Comparison of ENCODE assay signal across 8 cellular contexts in genomic region chr19:17948474-17948966, GRCh38. TPM values are rescaled to one million over a fixed set of nuclear protein-coding genes. Genes with fewer than 3 reads are reported as not detected.
DNase-seq lines count a peak whose midpoint lies in the region; ATAC-seq, FAIRE-seq and TF ChIP-seq lines count a peak whose summit lies in the region.

No MANE protein-coding gene starts in this region.

- peak overlapping the region; percentile 94 for H3K4me2 ChIP-seq in GM23338
- peak overlapping the region; percentile 47 for H3K4me2 ChIP-seq in HepG2 (ENCODE audit: low read depth, low read length)

- H3K27ac ChIP-seq in 22Rv1 (peak overlapping the region; percentile 54), GM23338 (ENCODE audit: low read depth) (no peak overlapping the region), HepG2 (ENCODE audit: extremely low read length, insufficient read depth, low read length) (no peak overlapping the region)

- TF ChIP-seq EP300 in HepG2 (IDR thresholded peaks at IDR 0.05; ENCODE audit: low read depth in 2 of 2, low read length in 2 of 2) (no peak), HepG2 (CRISPR knock-in tag; IDR thresholded peaks at IDR 0.05; ENCODE audit: borderline replicate concordance) (no peak)

- H3K27me3 ChIP-seq in GM23338 (ENCODE audit: insufficient read depth) (peaks cover 49% of the 10 kb centered on the region), HepG2 (ENCODE audit: control insufficient read depth in 1 of 2, insufficient read depth in 2 of 2, low read length in 2 of 2) (peaks cover 27 to 50% of the 10 kb centered on the region in 2 experiments)

- TF ChIP-seq POLR2A in HepG2 (IDR thresholded peaks at IDR 0.05; ENCODE audit: insufficient read depth in 1 of 2, low read depth in 2 of 2, low read length in 2 of 2) = no peak

- H3K9me3 ChIP-seq in HepG2 (ENCODE audit: low read length) = no peaks in the 10 kb centered on the region

- no peaks in the 10 kb centered on the region for H3K36me3 ChIP-seq in GM23338 (ENCODE audit: insufficient read depth)
- H3K36me3 ChIP-seq in HepG2 (replicated peaks in 1 of 2; ENCODE audit: control insufficient read depth in 1 of 2, insufficient read depth in 2 of 2, low read length in 2 of 2) = no peaks in the 10 kb centered on the region

- 7% methylated on average over 21 of the region's 21 CpGs for WGBS in HepG2 (ENCODE audit: low lambda C conversion rate)

- TF ChIP-seq CTCF in 22Rv1 (IDR thresholded peaks at IDR 0.05) (no peak), GM23338 (conservative IDR thresholded peaks at IDR 0.05; ENCODE audit: low read depth in 2 of 2) (no peak), HepG2 (CRISPR knock-in tag; IDR thresholded peaks at IDR 0.05) (no peak)

- peaks cover 21% of the 10 kb centered on the region for H3F3A ChIP-seq in GM23338 (replicated peaks; ENCODE audit: low read depth)

- H3K36me3 Mint-ChIP-seq in GM23338 (ENCODE audit: low read depth) = no peaks in the 10 kb centered on the region; the same call in 2 of the 3 replicates
- no peaks in the 10 kb centered on the region for H3K36me3 Mint-ChIP-seq in activated CD4-positive, alpha-beta memory T cell treated with anti-CD3 and anti-CD28 coated beads, Interleukin-2, amount 10 ng/mL, durations not matched to agents 7 days and 5 days (ENCODE audit: low read depth)

- POLR2A ChIA-PET in activated CD4-positive, alpha-beta memory T cell treated with anti-CD3 and anti-CD28 coated beads, Interleukin-2, amount 10 ng/mL, durations not matched to agents 7 days and 5 days (lab: Charles Lee) = interaction anchor here (1.0 to 2.1 kb wide), 2 partner anchors 16 to 52 kb away, joined by 3 to 10 read pairs; partner anchors contain the start of gene CCDC124
- POLR2A ChIA-PET in HepG2 (lab: Yijun Ruan, JAX) = interaction anchor here (0.9 kb wide), 1 partner anchor 16 kb away, joined by 3 read pairs; the partner anchor contains the start of gene CCDC124

- H3K4me3 Mint-ChIP-seq in GM23338 = peak overlapping the region; percentile 76
- peak overlapping the region; percentile 52 for H3K4me3 Mint-ChIP-seq in activated CD4-positive, alpha-beta memory T cell treated with anti-CD3 and anti-CD28 coated beads, Interleukin-2, amount 10 ng/mL, durations not matched to agents 7 days and 5 days

- no peak overlapping the region for H3K9ac ChIP-seq in HepG2 (ENCODE audit: insufficient read depth, low read depth, low read length)

- H3K79me2 ChIP-seq in GM23338 (replicated peaks; ENCODE audit: insufficient read depth) = no peaks in the 10 kb centered on the region
- H3K79me2 ChIP-seq in HepG2 (ENCODE audit: insufficient read depth, low read length) = no peaks in the 10 kb centered on the region

- peaks cover 30% of the 10 kb centered on the region; the same call in 1 of the 2 replicates for H3K4me1 ChIP-seq in GM23338 (ENCODE audit: insufficient read depth)
- H3K4me1 ChIP-seq in HepG2 (ENCODE audit: insufficient read depth, low read length) = peaks cover 56% of the 10 kb centered on the region

- CTCF ChIA-PET in activated CD4-positive, alpha-beta memory T cell treated with anti-CD3 and anti-CD28 coated beads, Interleukin-2, amount 10 ng/mL, durations not matched to agents 7 days and 5 days (lab: Charles Lee) = interaction anchor here (2.8 to 6.8 kb wide), 3 partner anchors 10 to 47 kb away, joined by 16 to 55 read pairs (median 17); partner anchors contain the start of gene CCDC124
- CTCF ChIA-PET in HepG2 (lab: Yijun Ruan, JAX; ENCODE audit: low intra/inter-chr PET ratio, low total read pairs) = no interaction called here

- H3K27me3 Mint-ChIP-seq in GM23338 (ENCODE audit: insufficient read depth, low read depth, poor library complexity) = peaks cover 67% of the 10 kb centered on the region
- H3K27me3 Mint-ChIP-seq in activated CD4-positive, alpha-beta memory T cell treated with anti-CD3 and anti-CD28 coated beads, Interleukin-2, amount 10 ng/mL, durations not matched to agents 7 days and 5 days = peaks cover 44% of the 10 kb centered on the region

- H2AFZ ChIP-seq in GM23338 (no peak overlapping the region), HepG2 (ENCODE audit: low read length) (no peak overlapping the region)

- DNase-seq in GM23338 (ENCODE audit: low spot score) (peak; percentile 82), HepG2 (ENCODE audit: low spot score) (no peak), NCI-H2029 (lab: John Stamatoyannopoulos, UW) (no peak)
- no peak for DNase-seq in activated CD4-positive, alpha-beta memory T cell treated with anti-CD3 and anti-CD28 coated beads, Interleukin-2, amount 10 ng/mL, durations not matched to agents 7 days and 5 days
- DNase-seq in NK-92 treated with Interleukin-12 subunit alpha and Interleukin-12 subunit beta, amount 100 ng/mL, for 24 hours (lab: John Stamatoyannopoulos, UW) = no peak

- H3K4me3 ChIP-seq in GM23338 = peak overlapping the region; percentile 72
- peak overlapping the region; percentile 52 to 67 (median 55); a peak in 4 of 6 replicates for H3K4me3 ChIP-seq in HepG2 (replicated peaks in 1 of 3; ENCODE audit: insufficient read depth in 1 of 3, low read depth in 2 of 3, low read length in 3 of 3)

- BruUV-seq in HepG2 (replicated peaks; lab: Mats Ljungman, UMichigan) = no TSS peak

- no peaks in the 10 kb centered on the region for H3K9me2 ChIP-seq in GM23338 (ENCODE audit: insufficient read depth)

- no peak overlapping the region for H3K27ac Mint-ChIP-seq in GM23338
- H3K27ac Mint-ChIP-seq in activated CD4-positive, alpha-beta memory T cell treated with anti-CD3 and anti-CD28 coated beads, Interleukin-2, amount 10 ng/mL, durations not matched to agents 7 days and 5 days = no peak overlapping the region

- H4K20me1 ChIP-seq in GM23338 (replicated peaks; ENCODE audit: insufficient read depth) = no peaks in the 10 kb centered on the region
- no peaks in the 10 kb centered on the region for H4K20me1 ChIP-seq in HepG2 (ENCODE audit: insufficient read depth, low read length)

- intact Hi-C loops in HepG2 (cut with micrococcal nuclease; ENCODE audit: unreplicated experiment) = no loop called here

- in situ Hi-C loops in HepG2 (cut with HindIII; ENCODE audit: extremely low pct_ligation_motif_present, low pct_unique_long_range_greater_than_20kb) = loop anchor here (25.0 kb wide), 1 partner anchor 114 kb away; no protein-coding TSS in a partner anchor

- TF ChIP-seq RAD21 in HepG2 (CRISPR knock-in tag; IDR thresholded peaks at IDR 0.05) = no peak

- ATAC-seq in GM23338 = no peak; the same call in 1 of the 3 replicates
- no peak for ATAC-seq in HepG2
- no peak for ATAC-seq in HG02852 (IDR thresholded peaks at IDR 0.05; ENCODE audit: unreplicated experiment)
- ATAC-seq in GM19455 (IDR thresholded peaks at IDR 0.05; ENCODE audit: unreplicated experiment) = no peak

- H3K4me1 Mint-ChIP-seq in GM23338 = peaks cover 31% of the 10 kb centered on the region
- H3K4me1 Mint-ChIP-seq in activated CD4-positive, alpha-beta memory T cell treated with anti-CD3 and anti-CD28 coated beads, Interleukin-2, amount 10 ng/mL, durations not matched to agents 7 days and 5 days = peaks cover 38% of the 10 kb centered on the region

- H3K9me3 Mint-ChIP-seq in GM23338 = no peaks in the 10 kb centered on the region
- no peaks in the 10 kb centered on the region for H3K9me3 Mint-ChIP-seq in activated CD4-positive, alpha-beta memory T cell treated with anti-CD3 and anti-CD28 coated beads, Interleukin-2, amount 10 ng/mL, durations not matched to agents 7 days and 5 days

- FAIRE-seq in HepG2 (lab: Jason Lieb, UNC) = no peak

RNA-seq across cellular contexts. Expression of gene CCDC124, which starts 15.7 kb away (rescaled TPM):
- total RNA-seq in GM23338 (2014; rRNA removed; shearing (Covaris generic)) = 55.0 and 56.0 TPM in 2 replicates
- polyA plus RNA-seq in GM23338 (2016; fragmentation: Nextera tagmentation; extraction: Ambion mirVana) (182 and 194 TPM in 2 replicates), HepG2 (2011; rRNA removed) (20.3 and 24.8 TPM in 2 replicates)
- total RNA-seq in activated CD4-positive, alpha-beta memory T cell treated with anti-CD3 and anti-CD28 coated beads, Interleukin-2, amount 10 ng/mL, durations not matched to agents 7 days and 5 days = 10 to 100 TPM; 59.3 to 60.8 TPM
- 14.9 and 16.3 TPM in 2 replicates for total RNA-seq in HepG2 (2016; rRNA removed; fragmentation: Illumina TruSeq; extraction: Trizol)
- 6.7 and 9.1 TPM in 2 replicates for total RNA-seq in HepG2 (2016; cell fraction: cytosol; rRNA removed; fragmentation: Illumina TruSeq; extraction: Trizol; ENCODE audit: low read depth)
- total RNA-seq in HepG2 (2016; cell fraction: insoluble cytoplasmic fraction; rRNA removed; fragmentation: Illumina TruSeq; extraction: Trizol) = 14.7 and 17.6 TPM in 2 replicates
- total RNA-seq in HepG2 (2016; cell fraction: membrane; rRNA removed; fragmentation: Illumina TruSeq; extraction: Trizol) = 9.9 and 10.4 TPM in 2 replicates
- total RNA-seq in HepG2 (2016; cell fraction: nucleus; rRNA removed; fragmentation: Illumina TruSeq; extraction: Trizol) = 6.7 and 7.8 TPM in 2 replicates
- 24.8 and 40.2 TPM in 2 replicates for polyA plus RNA-seq in HepG2 (2011; cell fraction: cytosol; rRNA removed)
- 31.4 and 34.6 TPM in 2 replicates for polyA plus RNA-seq in HepG2 (2011; cell fraction: nucleus; rRNA removed)
- 21.1 and 25.1 TPM in 2 replicates for polyA plus RNA-seq in HepG2 (2012)
- 36.5 and 41.3 TPM in 2 replicates for polyA plus RNA-seq in HepG2 (2016; cell fraction: cytosol; fragmentation: Illumina TruSeq; extraction: Trizol; ENCODE audit: low read depth)
- 54.0 and 60.8 TPM in 2 replicates for polyA plus RNA-seq in HepG2 (2016; cell fraction: insoluble cytoplasmic fraction; fragmentation: Illumina TruSeq; extraction: Trizol; ENCODE audit: low read depth)
- 31.7 and 32.3 TPM in 2 replicates for polyA plus RNA-seq in HepG2 (2016; cell fraction: membrane; fragmentation: Illumina TruSeq; extraction: Trizol; ENCODE audit: low read depth)
- polyA plus RNA-seq in HepG2 (2016; cell fraction: nucleus; fragmentation: Illumina TruSeq; extraction: Trizol; ENCODE audit: insufficient read depth, low read depth) = 52.6 and 53.1 TPM in 2 replicates
- 6.4 and 9.9 TPM in 2 replicates for polyA minus RNA-seq in HepG2 (2011; rRNA and poly(A)+ RNA removed; ENCODE audit: low replicate concordance)
- polyA minus RNA-seq in HepG2 (2011; cell fraction: cytosol; rRNA and poly(A)+ RNA removed) = 5.2 and 6.7 TPM in 2 replicates
- 3.7 and 8.7 TPM in 2 replicates for polyA minus RNA-seq in HepG2 (2011; cell fraction: nucleus; rRNA and poly(A)+ RNA removed)

RNA-seq across cellular contexts. Expression of gene KCNN1, which starts 18.4 kb away (rescaled TPM):
- total RNA-seq in GM23338 (2014; rRNA removed; shearing (Covaris generic)) = 12.4 and 29.8 TPM in 2 replicates
- polyA plus RNA-seq in GM23338 (2016; fragmentation: Nextera tagmentation; extraction: Ambion mirVana) (2.2 and 3.3 TPM in 2 replicates), HepG2 (2011; rRNA removed) (not detected in 2 replicates)
- total RNA-seq in activated CD4-positive, alpha-beta memory T cell treated with anti-CD3 and anti-CD28 coated beads, Interleukin-2, amount 10 ng/mL, durations not matched to agents 7 days and 5 days = not detected
- total RNA-seq in HepG2 (2016; rRNA removed; fragmentation: Illumina TruSeq; extraction: Trizol) = 0.04 TPM in 1 of 2 replicates, not detected in the other
- total RNA-seq in HepG2 (2016; cell fraction: cytosol; rRNA removed; fragmentation: Illumina TruSeq; extraction: Trizol; ENCODE audit: low read depth) = not detected in 2 replicates
- 0.09 TPM in 1 of 2 replicates, not detected in the other for total RNA-seq in HepG2 (2016; cell fraction: insoluble cytoplasmic fraction; rRNA removed; fragmentation: Illumina TruSeq; extraction: Trizol)
- not detected in 2 replicates for total RNA-seq in HepG2 (2016; cell fraction: membrane; rRNA removed; fragmentation: Illumina TruSeq; extraction: Trizol)
- not detected in 2 replicates for total RNA-seq in HepG2 (2016; cell fraction: nucleus; rRNA removed; fragmentation: Illumina TruSeq; extraction: Trizol)
- 0.05 TPM in 1 of 2 replicates, not detected in the other for polyA plus RNA-seq in HepG2 (2011; cell fraction: cytosol; rRNA removed)
- polyA plus RNA-seq in HepG2 (2011; cell fraction: nucleus; rRNA removed) = 0.14 TPM in 1 of 2 replicates, not detected in the other
- not detected in 2 replicates for polyA plus RNA-seq in HepG2 (2012)
- not detected in 2 replicates for polyA plus RNA-seq in HepG2 (2016; cell fraction: cytosol; fragmentation: Illumina TruSeq; extraction: Trizol; ENCODE audit: low read depth)
- not detected in 2 replicates for polyA plus RNA-seq in HepG2 (2016; cell fraction: insoluble cytoplasmic fraction; fragmentation: Illumina TruSeq; extraction: Trizol; ENCODE audit: low read depth)
- not detected in 2 replicates for polyA plus RNA-seq in HepG2 (2016; cell fraction: membrane; fragmentation: Illumina TruSeq; extraction: Trizol; ENCODE audit: low read depth)
- polyA plus RNA-seq in HepG2 (2016; cell fraction: nucleus; fragmentation: Illumina TruSeq; extraction: Trizol; ENCODE audit: insufficient read depth, low read depth) = not detected in 2 replicates
- polyA minus RNA-seq in HepG2 (2011; rRNA and poly(A)+ RNA removed; ENCODE audit: low replicate concordance) = 0.30 TPM in 1 of 2 replicates, not detected in the other
- not detected in 2 replicates for polyA minus RNA-seq in HepG2 (2011; cell fraction: cytosol; rRNA and poly(A)+ RNA removed)
- not detected in 2 replicates for polyA minus RNA-seq in HepG2 (2011; cell fraction: nucleus; rRNA and poly(A)+ RNA removed)

RNA-seq across cellular contexts. Expression of gene ARRDC2, which starts 59.5 kb away (rescaled TPM):
- total RNA-seq in GM23338 (2014; rRNA removed; shearing (Covaris generic)) = 7.1 and 18.7 TPM in 2 replicates
- polyA plus RNA-seq in GM23338 (2016; fragmentation: Nextera tagmentation; extraction: Ambion mirVana) (2.4 and 3.2 TPM in 2 replicates), HepG2 (2011; rRNA removed) (3.4 and 4.3 TPM in 2 replicates)
- total RNA-seq in activated CD4-positive, alpha-beta memory T cell treated with anti-CD3 and anti-CD28 coated beads, Interleukin-2, amount 10 ng/mL, durations not matched to agents 7 days and 5 days = 10 to 100 TPM; 60.7 to 62.0 TPM
- total RNA-seq in HepG2 (2016; rRNA removed; fragmentation: Illumina TruSeq; extraction: Trizol) = 1.7 and 2.1 TPM in 2 replicates
- total RNA-seq in HepG2 (2016; cell fraction: cytosol; rRNA removed; fragmentation: Illumina TruSeq; extraction: Trizol; ENCODE audit: low read depth) = 0.51 and 0.71 TPM in 2 replicates
- total RNA-seq in HepG2 (2016; cell fraction: insoluble cytoplasmic fraction; rRNA removed; fragmentation: Illumina TruSeq; extraction: Trizol) = 1.5 and 2.6 TPM in 2 replicates
- total RNA-seq in HepG2 (2016; cell fraction: membrane; rRNA removed; fragmentation: Illumina TruSeq; extraction: Trizol) = 1.7 TPM in 2 replicates
- 1.2 and 1.4 TPM in 2 replicates for total RNA-seq in HepG2 (2016; cell fraction: nucleus; rRNA removed; fragmentation: Illumina TruSeq; extraction: Trizol)
- 3.1 and 3.7 TPM in 2 replicates for polyA plus RNA-seq in HepG2 (2011; cell fraction: cytosol; rRNA removed)
- 10.9 and 11.3 TPM in 2 replicates for polyA plus RNA-seq in HepG2 (2011; cell fraction: nucleus; rRNA removed)
- 2.3 and 4.0 TPM in 2 replicates for polyA plus RNA-seq in HepG2 (2012)
- polyA plus RNA-seq in HepG2 (2016; cell fraction: cytosol; fragmentation: Illumina TruSeq; extraction: Trizol; ENCODE audit: low read depth) = 0.66 and 0.83 TPM in 2 replicates
- 2.1 and 2.3 TPM in 2 replicates for polyA plus RNA-seq in HepG2 (2016; cell fraction: insoluble cytoplasmic fraction; fragmentation: Illumina TruSeq; extraction: Trizol; ENCODE audit: low read depth)
- 1.2 and 1.6 TPM in 2 replicates for polyA plus RNA-seq in HepG2 (2016; cell fraction: membrane; fragmentation: Illumina TruSeq; extraction: Trizol; ENCODE audit: low read depth)
- polyA plus RNA-seq in HepG2 (2016; cell fraction: nucleus; fragmentation: Illumina TruSeq; extraction: Trizol; ENCODE audit: insufficient read depth, low read depth) = 3.6 and 6.3 TPM in 2 replicates
- 4.7 and 13.8 TPM in 2 replicates for polyA minus RNA-seq in HepG2 (2011; rRNA and poly(A)+ RNA removed; ENCODE audit: low replicate concordance)
- 1.2 and 2.5 TPM in 2 replicates for polyA minus RNA-seq in HepG2 (2011; cell fraction: cytosol; rRNA and poly(A)+ RNA removed)
- polyA minus RNA-seq in HepG2 (2011; cell fraction: nucleus; rRNA and poly(A)+ RNA removed) = 1.4 and 2.7 TPM in 2 replicates

Comparison
In these comparisons a context has a peak if more than half of its experiments do, and no peak if none do; other contexts are left out.
1. RNA of gene KCNN1, which starts 18.4 kb away (total RNA-seq): 12.4 to 29.8 TPM in GM23338; 0.04 to 0.09 TPM in HepG2 and not detected in activated CD4-positive, alpha-beta memory T cell treated with anti-CD3 and anti-CD28 coated beads, Interleukin-2, amount 10 ng/mL, durations not matched to agents 7 days and 5 days; every median in the first group is over 10 times any median in the second.